8 cellular contexts compared by ENCODE assay signal in the genomic region with DNA sequence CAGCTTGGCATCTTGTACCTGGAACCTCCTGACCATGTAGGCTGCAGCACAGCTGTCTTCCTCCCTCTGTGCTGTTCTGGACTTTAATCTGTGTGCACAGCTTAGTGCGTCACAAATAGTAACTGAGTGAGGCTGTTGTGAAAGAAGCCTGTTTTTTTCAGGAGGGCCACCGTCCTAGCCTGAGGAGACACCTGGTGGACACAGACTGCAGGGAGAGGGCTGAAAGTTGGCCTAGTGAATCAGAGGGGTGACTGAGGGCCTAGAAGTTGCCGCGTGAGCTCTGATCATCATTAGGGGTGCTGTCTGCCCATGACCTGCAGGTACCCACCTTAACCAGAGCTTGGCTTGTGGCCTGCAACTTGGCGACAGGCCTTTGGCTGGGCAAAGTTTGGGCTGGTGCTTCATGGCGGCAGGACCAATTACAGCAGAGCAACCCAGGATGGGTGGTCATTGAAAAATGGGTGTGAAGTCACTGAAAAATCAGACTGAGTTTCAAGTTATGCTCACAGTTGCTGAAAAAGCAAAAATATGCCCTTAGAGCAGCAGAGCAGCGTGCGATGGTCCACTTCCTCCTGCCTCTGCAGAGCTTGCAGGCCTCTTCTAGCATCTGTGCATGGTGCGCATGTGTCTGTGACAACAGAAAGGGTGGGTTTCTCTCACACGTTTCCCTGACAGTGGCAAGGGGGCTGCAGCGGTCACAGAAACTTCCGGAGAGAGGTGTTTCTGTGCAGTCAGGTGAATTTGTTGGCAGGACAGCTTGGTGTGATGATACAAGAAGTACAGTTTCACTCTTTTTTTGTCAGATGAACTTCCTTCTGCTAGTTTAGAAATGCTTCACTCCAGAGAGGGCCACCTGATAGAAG. TPM values are rescaled to one million over a fixed set of nuclear protein-coding genes. Genes with fewer than 3 reads are reported as not detected.
DNase-seq lines count a peak whose midpoint lies in the region; ATAC-seq, FAIRE-seq and TF ChIP-seq lines count a peak whose summit lies in the region.

No MANE protein-coding gene starts in this region.

- H3K4me3 Mint-ChIP-seq in Calu3 (ENCODE audit: low read depth, unreplicated experiment), result no peak overlapping the region

- H3K4me1 Mint-ChIP-seq in Calu3 (ENCODE audit: low read depth, unreplicated experiment), result no peaks in the 10 kb centered on the region

- H3K27ac Mint-ChIP-seq in Calu3 (ENCODE audit: unreplicated experiment), result no peak overlapping the region

- no peaks in the 10 kb centered on the region for H3K4me1 ChIP-seq in left lung
- H3K4me1 ChIP-seq in effector memory CD4-positive, alpha-beta T cell (ENCODE audit: control insufficient read depth, insufficient read depth, low read length, poor library complexity, severe bottlenecking), result no peaks in the 10 kb centered on the region

- CTCF ChIA-PET in Calu3 (lab: Charles Lee), result interaction anchor here (0.7 to 4.1 kb wide), 4 partner anchors 9 to 265 kb away, joined by 3 to 24 read pairs (median 4); no protein-coding TSS in a partner anchor

- in situ Hi-C loops in GM13976 (cut with MboI; ENCODE audit: low sequenced_read_pairs, unreplicated experiment), result no loop called here

- peak; percentile 85 for ATAC-seq in GM21723 (IDR thresholded peaks at IDR 0.05; ENCODE audit: unreplicated experiment)
- peak; percentile 10 for ATAC-seq in left lung

- DNase-seq in GM13976 (ENCODE audit: low spot score), result peak; percentile 51
- peak; percentile 89 for DNase-seq in HuH-7 (ENCODE audit: low spot score)
- DNase-seq in left lung, result peak in 1 of 2 donors; percentile 31
- DNase-seq in Calu3, result no peak
- DNase-seq in H54 (ENCODE audit: insufficient read length, low spot score), result no peak
- DNase-seq in LoVo (ENCODE audit: low spot score), result no peak
- no peak for DNase-seq in effector memory CD4-positive, alpha-beta T cell

- no peaks in the 10 kb centered on the region for H3K27me3 Mint-ChIP-seq in Calu3 (ENCODE audit: unreplicated experiment)

- H3K27ac ChIP-seq in left lung, result no peak overlapping the region
- no peak overlapping the region for H3K27ac ChIP-seq in effector memory CD4-positive, alpha-beta T cell (ENCODE audit: insufficient read depth, low read length, poor library complexity, severe bottlenecking)

- no peaks in the 10 kb centered on the region for H3K36me3 Mint-ChIP-seq in Calu3 (ENCODE audit: insufficient read depth, unreplicated experiment)

- peaks cover 24 to 44% of the 10 kb centered on the region in 2 donors for H3K27me3 ChIP-seq in left lung
- peaks cover 12% of the 10 kb centered on the region for H3K27me3 ChIP-seq in effector memory CD4-positive, alpha-beta T cell (replicated peaks; ENCODE audit: control insufficient read depth, insufficient read depth, low read length, poor library complexity, severe bottlenecking)

- no peak for FAIRE-seq in H54 (lab: Jason Lieb, UNC)

- H3K4me3 ChIP-seq in left lung, result no peak overlapping the region
- no peak overlapping the region for H3K4me3 ChIP-seq in effector memory CD4-positive, alpha-beta T cell (ENCODE audit: insufficient read depth, low read depth, low read length, poor library complexity, severe bottlenecking)

- H3K9me3 ChIP-seq in left lung, result no peaks in the 10 kb centered on the region
- no peaks in the 10 kb centered on the region for H3K9me3 ChIP-seq in effector memory CD4-positive, alpha-beta T cell (ENCODE audit: control insufficient read depth, low read length)

- BruUV-seq in Calu3 (replicated peaks; lab: Mats Ljungman, UMichigan), result no TSS peak

- H3K9me3 Mint-ChIP-seq in Calu3 (ENCODE audit: low read depth, unreplicated experiment), result no peaks in the 10 kb centered on the region

- intact Hi-C loops in left lung (cut with DNase I) (no loop called here), Calu3 (cut with micrococcal nuclease; ENCODE audit: unreplicated experiment) (no loop called here)

- TF ChIP-seq CTCF in GM13976 (IDR thresholded peaks at IDR 0.05; ENCODE audit: borderline replicate concordance, control extremely low read depth, extremely low read depth, insufficient read depth, missing control alignments), result no peak
- no peak for TF ChIP-seq CTCF in left lung (IDR thresholded peaks at IDR 0.05)
- TF ChIP-seq CTCF in Calu3 (IDR thresholded peaks at IDR 0.05; ENCODE audit: unreplicated experiment), result no peak

- no peaks in the 10 kb centered on the region for H3K36me3 ChIP-seq in left lung
- H3K36me3 ChIP-seq in effector memory CD4-positive, alpha-beta T cell (ENCODE audit: control insufficient read depth, insufficient read depth, low read length), result no peaks in the 10 kb centered on the region

- no peak for TF ChIP-seq POLR2A in H54 (IDR thresholded peaks at IDR 0.05; ENCODE audit: low read depth, low read length)

RNA-seq across cellular contexts. Expression of gene GDF7, which starts 9.6 kb away (rescaled TPM):
- total RNA-seq in left lung (under 1 TPM; 0.15 to 0.37 TPM), Calu3 (2022) (not detected in 2 replicates)

RNA-seq across cellular contexts. Expression of gene HS1BP3, which starts 25.7 kb away (rescaled TPM):
- total RNA-seq in left lung, result 10 to 100 TPM; 36.1 to 39.7 TPM
- total RNA-seq in Calu3 (2022), result 26.4 and 28.5 TPM in 2 replicates

Comparison
In these comparisons a context has a peak if more than half of its experiments do, and no peak if none do; other contexts are left out.
1. DNase-seq: peak in GM13976 (single experiment) and HuH-7 (single experiment); none in Calu3 (single experiment), H54 (single experiment), LoVo (single experiment) and effector memory CD4-positive, alpha-beta T cell (0 of 3).